8 cellular contexts compared by ENCODE assay signal in the genomic region with DNA sequence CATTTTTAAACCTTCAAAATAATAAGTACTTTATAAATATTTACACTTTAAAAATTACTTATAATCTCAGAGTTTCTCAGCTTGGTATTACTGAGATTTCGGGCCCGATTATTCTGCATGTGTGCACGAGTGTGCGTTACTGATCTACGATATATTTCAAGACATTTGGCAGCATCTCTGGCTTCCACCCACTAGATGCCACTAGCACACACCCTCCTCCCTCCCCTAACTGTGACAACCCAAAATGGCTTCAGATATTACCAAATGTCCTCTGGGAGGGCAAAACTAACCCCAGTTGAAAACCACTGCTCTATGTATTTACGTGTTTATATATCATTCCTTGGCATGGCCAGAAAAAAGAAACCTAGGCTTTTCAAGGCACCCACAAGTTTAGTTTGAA.
DNase-seq lines count a peak whose midpoint lies in the region; ATAC-seq, FAIRE-seq and TF ChIP-seq lines count a peak whose summit lies in the region.

No MANE protein-coding gene starts in this region.

- H3K36me3 ChIP-seq in GM23338 (ENCODE audit: insufficient read depth): no peaks in the 10 kb centered on the region
- no peaks in the 10 kb centered on the region for H3K36me3 ChIP-seq in mucosa of descending colon (ENCODE audit: low read depth)

- H3F3A ChIP-seq in GM23338 (replicated peaks; ENCODE audit: low read depth): no peaks in the 10 kb centered on the region

- H3K27ac ChIP-seq in GM23338 (ENCODE audit: low read depth): no peak overlapping the region

- no peaks in the 10 kb centered on the region for H3K36me3 Mint-ChIP-seq in GM23338 (ENCODE audit: low read depth)
- H3K36me3 Mint-ChIP-seq in activated T-helper 1 cell treated with anti-CD3 and anti-CD28 coated beads, Interleukin-12 subunit alpha, Interleukin-12 subunit beta, Interleukin-2, Interleukin-4 antibody, amounts not matched to agents 30 ng/mL and 10 ng/mL and 1 ng/mL, durations not matched to agents 14 hours and 24 hours and 36 hours (ENCODE audit: low read depth): peaks cover 42% of the 10 kb centered on the region

- DNase-seq in D721Med (ENCODE audit: insufficient read length, low spot score): no peak
- no peak for DNase-seq in GM23338 (ENCODE audit: low spot score)
- no peak for DNase-seq in activated T-helper 1 cell treated with anti-CD3 and anti-CD28 coated beads, Interleukin-12 subunit alpha, Interleukin-12 subunit beta, Interleukin-2, Interleukin-4 antibody, amounts not matched to agents 30 ng/mL and 10 ng/mL and 1 ng/mL, durations not matched to agents 14 hours and 24 hours and 36 hours (ENCODE audit: low spot score)
- DNase-seq in mucosa of descending colon: no peak
- DNase-seq in stimulated activated CD4-positive, alpha-beta T cell treated with anti-CD3 and anti-CD28 coated beads, Interleukin-4, amount 100 ng/mL, for 24 hours: no peak
- DNase-seq in HK-2 (ENCODE audit: unreplicated experiment): no peak
- DNase-seq in stimulated activated CD4-positive, alpha-beta T cell treated with anti-CD3 and anti-CD28 coated beads, Interleukin-1b, Interleukin-23, amount 100 ng/mL, for 48 hours: no peak

- no peak overlapping the region for H2AFZ ChIP-seq in GM23338

- H3K9me3 Mint-ChIP-seq in GM23338: no peaks in the 10 kb centered on the region
- H3K9me3 Mint-ChIP-seq in activated T-helper 1 cell treated with anti-CD3 and anti-CD28 coated beads, Interleukin-12 subunit alpha, Interleukin-12 subunit beta, Interleukin-2, Interleukin-4 antibody, amounts not matched to agents 30 ng/mL and 10 ng/mL and 1 ng/mL, durations not matched to agents 14 hours and 24 hours and 36 hours: no peaks in the 10 kb centered on the region

- peak overlapping the region; percentile 18; the same call in 1 of the 2 replicates for H3K27ac Mint-ChIP-seq in GM23338
- H3K27ac Mint-ChIP-seq in activated T-helper 1 cell treated with anti-CD3 and anti-CD28 coated beads, Interleukin-12 subunit alpha, Interleukin-12 subunit beta, Interleukin-2, Interleukin-4 antibody, amounts not matched to agents 30 ng/mL and 10 ng/mL and 1 ng/mL, durations not matched to agents 14 hours and 24 hours and 36 hours: peak overlapping the region; percentile 64

- H3K9me2 ChIP-seq in GM23338 (ENCODE audit: insufficient read depth): no peaks in the 10 kb centered on the region

- peaks cover 3% of the 10 kb centered on the region for H3K27me3 Mint-ChIP-seq in GM23338 (ENCODE audit: insufficient read depth, low read depth, poor library complexity)
- no peaks in the 10 kb centered on the region for H3K27me3 Mint-ChIP-seq in activated T-helper 1 cell treated with anti-CD3 and anti-CD28 coated beads, Interleukin-12 subunit alpha, Interleukin-12 subunit beta, Interleukin-2, Interleukin-4 antibody, amounts not matched to agents 30 ng/mL and 10 ng/mL and 1 ng/mL, durations not matched to agents 14 hours and 24 hours and 36 hours (ENCODE audit: insufficient read depth)

- H3K79me2 ChIP-seq in GM23338 (replicated peaks; ENCODE audit: insufficient read depth): peaks cover 17% of the 10 kb centered on the region

- peak; percentile 35 for TF ChIP-seq CTCF in D721Med (IDR thresholded peaks at IDR 0.05; ENCODE audit: insufficient read depth, missing control alignments)
- peak; percentile 15 to 40; a peak in 2 of 4 replicates for TF ChIP-seq CTCF in GM23338 (conservative IDR thresholded peaks at IDR 0.05; ENCODE audit: low read depth in 2 of 2)
- no peak for TF ChIP-seq CTCF in mucosa of descending colon (IDR thresholded peaks at IDR 0.05)

- FAIRE-seq in D721Med (lab: Jason Lieb, UNC): no peak

- no peak overlapping the region for H3K4me3 ChIP-seq in GM23338
- no peak overlapping the region for H3K4me3 ChIP-seq in mucosa of descending colon

- ATAC-seq in GM23338 (peak; percentile 17; the same call in 1 of the 3 replicates), mucosa of descending colon (peak; percentile 52), esophagus mucosa (no peak)

- intact Hi-C loops in activated T-helper 1 cell treated with anti-CD3 and anti-CD28 coated beads, Interleukin-12 subunit alpha, Interleukin-12 subunit beta, Interleukin-2, Interleukin-4 antibody, amounts not matched to agents 30 ng/mL and 10 ng/mL and 1 ng/mL, durations not matched to agents 14 hours and 24 hours and 36 hours (cut with micrococcal nuclease): loop anchor here (2.0 kb wide), 1 partner anchor 17 kb away; no protein-coding TSS in a partner anchor
- intact Hi-C loops in mucosa of descending colon (cut with DNase I, micrococcal nuclease): no loop called here

- no peaks in the 10 kb centered on the region for H3K9me3 ChIP-seq in mucosa of descending colon

- no peaks in the 10 kb centered on the region for H4K20me1 ChIP-seq in GM23338 (replicated peaks; ENCODE audit: insufficient read depth)

- peaks cover 19% of the 10 kb centered on the region for H3K4me1 Mint-ChIP-seq in GM23338
- H3K4me1 Mint-ChIP-seq in activated T-helper 1 cell treated with anti-CD3 and anti-CD28 coated beads, Interleukin-12 subunit alpha, Interleukin-12 subunit beta, Interleukin-2, Interleukin-4 antibody, amounts not matched to agents 30 ng/mL and 10 ng/mL and 1 ng/mL, durations not matched to agents 14 hours and 24 hours and 36 hours (ENCODE audit: low read depth): peaks cover 77% of the 10 kb centered on the region

- no peak overlapping the region for H3K4me2 ChIP-seq in GM23338

- H3K4me1 ChIP-seq in GM23338 (ENCODE audit: insufficient read depth) (peaks cover 10% of the 10 kb centered on the region; the same call in 1 of the 2 replicates), mucosa of descending colon (ENCODE audit: low read depth) (no peaks in the 10 kb centered on the region)

- H3K27me3 ChIP-seq in GM23338 (ENCODE audit: insufficient read depth): no peaks in the 10 kb centered on the region

- H3K4me3 Mint-ChIP-seq in GM23338: no peak overlapping the region
- no peak overlapping the region for H3K4me3 Mint-ChIP-seq in activated T-helper 1 cell treated with anti-CD3 and anti-CD28 coated beads, Interleukin-12 subunit alpha, Interleukin-12 subunit beta, Interleukin-2, Interleukin-4 antibody, amounts not matched to agents 30 ng/mL and 10 ng/mL and 1 ng/mL, durations not matched to agents 14 hours and 24 hours and 36 hours

TF ChIP-seq in GM23338, 12 proteins besides CTCF, POLR2A, EP300 and RAD21 (continues in another document):
- TF ChIP-seq ZNF462 (CRISPR knock-in tag; IDR thresholded peaks at IDR 0.05): no peak
- no peak for TF ChIP-seq NANOG (IDR thresholded peaks at IDR 0.05; ENCODE audit: borderline replicate concordance)
- TF ChIP-seq POLR2AphosphoS5 (IDR thresholded peaks at IDR 0.05; ENCODE audit: low read depth): no peak
- TF ChIP-seq EZH2 (IDR thresholded peaks at IDR 0.05; ENCODE audit: low read depth, unreplicated experiment): no peak
- no peak for TF ChIP-seq CREB1 (CRISPR knock-in tag; IDR thresholded peaks at IDR 0.05; ENCODE audit: low read depth)
